15 cellular contexts compared by ENCODE assay signal in the genomic region with DNA sequence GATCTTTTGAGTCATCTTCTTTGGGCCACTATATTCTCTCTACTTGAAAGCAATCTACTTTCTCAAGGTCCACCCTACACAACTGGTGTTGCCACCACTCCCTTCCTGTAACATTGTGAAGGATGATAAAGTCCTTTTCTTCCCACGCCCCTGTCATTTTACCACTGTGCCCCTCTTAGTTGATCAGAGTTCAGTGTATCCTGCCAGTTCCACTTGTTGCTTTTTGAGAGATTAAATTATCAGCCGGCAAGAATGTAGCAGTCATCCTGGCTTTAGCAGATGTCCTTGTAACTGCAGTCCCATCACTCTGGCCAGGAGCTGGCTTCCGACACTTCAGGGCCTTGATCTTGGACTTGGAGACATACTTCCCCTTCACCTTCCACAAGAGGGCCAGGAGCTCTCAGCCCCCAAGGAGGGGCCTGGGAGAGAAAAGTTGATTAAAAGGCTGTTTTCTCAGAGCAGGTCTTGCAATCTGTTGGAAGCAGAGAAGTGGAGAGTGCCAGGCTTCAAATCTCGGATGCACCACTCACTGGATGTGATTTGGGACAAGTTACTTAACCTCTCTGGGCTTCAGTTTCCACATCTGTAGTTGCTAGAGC.
DNase-seq lines count a peak whose midpoint lies in the region; ATAC-seq and TF ChIP-seq lines count a peak whose summit lies in the region.
"Had no signal": no experiment of that assay in that cellular context is flagged by ENCODE, and none has a peak within 500 bp of the region (broad histone marks: within the 10 kb centered on the region; RNA-seq: fewer than 3 reads in every experiment).

No MANE protein-coding gene starts in this region.

- H3K27me3 Mint-ChIP-seq in endothelial cell (ENCODE audit: unreplicated experiment) (no peaks in the 10 kb centered on the region), osteocyte (ENCODE audit: unreplicated experiment) (peaks cover 25% of the 10 kb centered on the region)

- H3K36me3 Mint-ChIP-seq in endothelial cell (ENCODE audit: low read depth, unreplicated experiment) (peaks cover 4% of the 10 kb centered on the region), osteocyte (ENCODE audit: unreplicated experiment) (no peaks in the 10 kb centered on the region)
- H3K36me3 Mint-ChIP-seq: CD4-positive, alpha-beta memory T cell had no signal

- H3K9me3 Mint-ChIP-seq in endothelial cell (ENCODE audit: unreplicated experiment): no peaks in the 10 kb centered on the region
- no peaks in the 10 kb centered on the region for H3K9me3 Mint-ChIP-seq in osteocyte (ENCODE audit: unreplicated experiment)
- H3K9me3 Mint-ChIP-seq: GM23338 had no signal

- H3K4me3 Mint-ChIP-seq in endothelial cell (ENCODE audit: unreplicated experiment): peak overlapping the region; percentile 13
- no peak overlapping the region for H3K4me3 Mint-ChIP-seq in osteocyte (ENCODE audit: unreplicated experiment)
- H3K4me3 Mint-ChIP-seq: CD4-positive, alpha-beta memory T cell; GM23338 had no signal

- H3K4me1 Mint-ChIP-seq in endothelial cell (ENCODE audit: unreplicated experiment): peaks cover 4% of the 10 kb centered on the region
- H3K4me1 Mint-ChIP-seq in osteocyte (ENCODE audit: unreplicated experiment): no peaks in the 10 kb centered on the region
- H3K4me1 Mint-ChIP-seq: CD4-positive, alpha-beta memory T cell; GM23338 had no signal

- TF ChIP-seq CTCF in endothelial cell (IDR thresholded peaks at IDR 0.05; ENCODE audit: unreplicated experiment) (no peak), osteocyte (IDR thresholded peaks at IDR 0.05) (no peak)

- DNase-seq in AG20443 (ENCODE audit: low spot score): peak; percentile 1
- peak in 59 of 76 experiments; percentile 15 to 86 (median 58) for DNase-seq in HUDEP-2 (lab: John Stamatoyannopoulos, UW; ENCODE audit: unreplicated experiment in 76 of 76)
- DNase-seq in endothelial cell (ENCODE audit: low spot score): no peak
- DNase-seq in osteocyte (ENCODE audit: extremely low spot score, unreplicated experiment): peak; percentile 34
- no peak for DNase-seq in GM03348 (ENCODE audit: low spot score)
- no peak for DNase-seq in NCI-H187 (lab: John Stamatoyannopoulos, UW)
- DNase-seq: CD4-positive, alpha-beta memory T cell; GF-D8; NCI-H1105; NCI-H748 treated with DMSO at 0.1 percent for 48 hours; SHP77 had no signal

- no peak for ATAC-seq in GM21737 (IDR thresholded peaks at IDR 0.05; ENCODE audit: unreplicated experiment)
- ATAC-seq: A549, GM23338, HCT116 had no signal

- H3K27ac Mint-ChIP-seq in endothelial cell (ENCODE audit: unreplicated experiment): no peak overlapping the region
- no peak overlapping the region for H3K27ac Mint-ChIP-seq in osteocyte (ENCODE audit: unreplicated experiment)
- H3K27ac Mint-ChIP-seq: CD4-positive, alpha-beta memory T cell; GM23338 had no signal

Comparison
In these comparisons a context has a peak if more than half of its experiments do, and no peak if none do; other contexts are left out.
1. DNase-seq: peak in AG20443 (single experiment), HUDEP-2 (59 of 76) and osteocyte (single experiment); none in endothelial cell (single experiment), GM03348 (single experiment) and NCI-H187 (0 of 2).